1 cellular context compared by ENCODE assay signal in genomic region chr22:23838686-23839468, GRCh38.
TF ChIP-seq lines count a peak whose summit lies in the region.

TSS of gene DERL3 (minus strand) at chr22:23839006. CDS start at chr22:23838987, 19 bp downstream.

TF ChIP-seq in K562, 482 proteins besides CTCF, POLR2A, EP300 and RAD21 (continued from another document and continues in another):
- no peak for TF ChIP-seq HES1 (IDR thresholded peaks at IDR 0.05; ENCODE audit: low read depth)
- TF ChIP-seq PHF21A (IDR thresholded peaks at IDR 0.05; ENCODE audit: borderline replicate concordance, low read depth): no peak
- TF ChIP-seq CBX3 (IDR thresholded peaks at IDR 0.05; ENCODE audit: borderline replicate concordance in 1 of 2, low read length in 2 of 2): 0 out of 3 replicates have a peak, but pooled peaks of 1 of the 2 experiments have one; percentile 47
- no peak for TF ChIP-seq ZBTB5 (IDR thresholded peaks at IDR 0.05)
- TF ChIP-seq SIRT6 (IDR thresholded peaks at IDR 0.05; ENCODE audit: low read depth, low read length): no peak
- TF ChIP-seq ZNF780A (CRISPR knock-in tag; IDR thresholded peaks at IDR 0.05): no peak
- TF ChIP-seq CCAR2 (IDR thresholded peaks at IDR 0.05; ENCODE audit: low read depth, low read length): no peak
- peak; percentile 77 for TF ChIP-seq POLR2G (IDR thresholded peaks at IDR 0.05; ENCODE audit: low read depth, low read length)
- 0 out of 2 replicates have a peak, but pooled peaks have one; percentile 45 for TF ChIP-seq HDAC2 (IDR thresholded peaks at IDR 0.05)
- peak; percentile 30 to 66; a peak in 2 of 4 replicates for TF ChIP-seq MAZ (CRISPR knock-in tag; conservative IDR thresholded peaks at IDR 0.05 in 1 of 2, IDR thresholded peaks at IDR 0.05 in 1 of 2)
- TF ChIP-seq USF1 (CRISPR knock-in tag; IDR thresholded peaks at IDR 0.05): peak; percentile 96
- TF ChIP-seq ETV1 (tag; conservative IDR thresholded peaks at IDR 0.05; ENCODE audit: low read depth): no peak
- peak; percentile 57 for TF ChIP-seq MXI1 (IDR thresholded peaks at IDR 0.05; ENCODE audit: low read depth, low read length)
- no peak for TF ChIP-seq ZNF717 (CRISPR knock-in tag; IDR thresholded peaks at IDR 0.05)
- no peak for TF ChIP-seq THRB (CRISPR knock-in tag; conservative IDR thresholded peaks at IDR 0.05)
- TF ChIP-seq VEZF1 (CRISPR knock-in tag; IDR thresholded peaks at IDR 0.05): peak; percentile 67
- 0 out of 2 replicates have a peak, but pooled peaks have one; percentile 45 for TF ChIP-seq XRCC5 (IDR thresholded peaks at IDR 0.05; ENCODE audit: low read depth, low read length)
- TF ChIP-seq ZFPM2 (CRISPR knock-in tag; IDR thresholded peaks at IDR 0.05): no peak
- no peak for TF ChIP-seq ZNF134 (CRISPR knock-in tag; conservative IDR thresholded peaks at IDR 0.05)
- TF ChIP-seq ZNF280B (CRISPR knock-in tag; IDR thresholded peaks at IDR 0.05): no peak
- peak in 1 of 2 experiments; percentile 60; a peak in 1 of 4 replicates for TF ChIP-seq TEAD1 (CRISPR knock-in tag; IDR thresholded peaks at IDR 0.05)
- TF ChIP-seq GTF2B (IDR thresholded peaks at IDR 0.05; ENCODE audit: extremely low read depth, insufficient read length): no peak
- TF ChIP-seq MTA1 (IDR thresholded peaks at IDR 0.05; ENCODE audit: borderline replicate concordance): no peak
- TF ChIP-seq ZNF668 (CRISPR knock-in tag; IDR thresholded peaks at IDR 0.05): no peak
- no peak for TF ChIP-seq HNRNPK (IDR thresholded peaks at IDR 0.05; ENCODE audit: low read depth, low read length, poor library complexity, severe bottlenecking)
- TF ChIP-seq ZNF318 (IDR thresholded peaks at IDR 0.05; ENCODE audit: borderline replicate concordance in 1 of 2, low read depth in 1 of 2): no peak
- no peak for TF ChIP-seq ZNF445 (CRISPR knock-in tag; IDR thresholded peaks at IDR 0.05; ENCODE audit: low read depth)
- no peak for TF ChIP-seq PATZ1 (CRISPR knock-in tag; IDR thresholded peaks at IDR 0.05; ENCODE audit: borderline replicate concordance)
- TF ChIP-seq RHOXF2B (CRISPR knock-in tag; conservative IDR thresholded peaks at IDR 0.05): no peak
- TF ChIP-seq RFX5 (IDR thresholded peaks at IDR 0.05; ENCODE audit: low read depth, low read length): 0 out of 2 replicates have a peak, but pooled peaks have one; percentile 39
- no peak for TF ChIP-seq SMAD3 (CRISPR knock-in tag; conservative IDR thresholded peaks at IDR 0.05)
- TF ChIP-seq E2F6 (IDR thresholded peaks at IDR 0.05; ENCODE audit: borderline replicate concordance in 1 of 2, extremely low read depth in 1 of 2, insufficient read depth in 1 of 2, insufficient read length in 1 of 2, low read depth in 1 of 2, low read length in 1 of 2, poor library complexity in 1 of 2, severe bottlenecking in 1 of 2): peak; percentile 96 to 98
- no peak for TF ChIP-seq MYNN (IDR thresholded peaks at IDR 0.05)
- no peak for TF ChIP-seq MYNN (CRISPR knock-in tag; IDR thresholded peaks at IDR 0.05)
- TF ChIP-seq EGR1 (conservative IDR thresholded peaks at IDR 0.05): peak; percentile 88
- no peak for TF ChIP-seq SFPQ (IDR thresholded peaks at IDR 0.05; ENCODE audit: low read depth, low read length)
